ENCODE assay signal across 19 cellular contexts in genomic region chr7:49800031-49800430, GRCh38. TPM values are rescaled to one million over a fixed set of nuclear protein-coding genes. Genes with fewer than 3 reads are reported as not detected.
DNase-seq lines count a peak whose midpoint lies in the region; TF ChIP-seq lines count a peak whose summit lies in the region.
"Had no signal": no experiment of that assay in that cellular context is flagged by ENCODE, and none has a peak within 500 bp of the region (broad histone marks: within the 10 kb centered on the region; RNA-seq: fewer than 3 reads in every experiment).

No MANE protein-coding gene starts in this region.

- H3K9me3 ChIP-seq in prostate gland: no peaks in the 10 kb centered on the region
- H3K9me3 ChIP-seq: BE2C had no signal

- POLR2A ChIA-PET in GM10248 (lab: Yijun Ruan, JAX): no interaction called here

- H3K4me3 ChIP-seq in prostate gland: no peak overlapping the region
- H3K4me3 ChIP-seq: GM23338 had no signal

- H3K27ac ChIP-seq in prostate gland: no peak overlapping the region
- H3K27ac ChIP-seq: HL-60 had no signal

- peak; percentile 96 for DNase-seq in G401 (ENCODE audit: low spot score)
- DNase-seq in cerebellar nuclear complex (lab: John Stamatoyannopoulos, UW): peak; percentile 76 to 90
- peak; percentile 40 for DNase-seq in prostate gland (ENCODE audit: low spot score)
- DNase-seq in NCI-H1930 (lab: John Stamatoyannopoulos, UW): no peak
- no peak for DNase-seq in GM10248 (ENCODE audit: extremely low spot score)
- DNase-seq in NCI-H1436 (lab: John Stamatoyannopoulos, UW): no peak
- DNase-seq: ACHN; BE2C; CD4-positive, CD25-positive, alpha-beta regulatory T cell; CD8-positive, alpha-beta memory T cell; COR-L47; DMS 273 treated with DMSO at 0.1 percent for 48 hours; DMS53; GF-D8; HFFc6 had no signal

- CTCF ChIA-PET in GM10248 (lab: Yijun Ruan, JAX): interaction anchor here (2.3 kb wide), 1 partner anchor 8 kb away, joined by 8 read pairs; no protein-coding TSS in a partner anchor

- in situ Hi-C loops in G401 (cut with HindIII; ENCODE audit: low sequenced_read_pairs): no loop called here

- no peak for TF ChIP-seq POLR2A in prostate gland (IDR thresholded peaks at IDR 0.05)

- H3K36me3 ChIP-seq in prostate gland: no peaks in the 10 kb centered on the region
- H3K36me3 ChIP-seq: BE2C had no signal

- H3K4me1 ChIP-seq in prostate gland (replicated peaks): no peaks in the 10 kb centered on the region
- H3K4me1 ChIP-seq: BE2C had no signal

- TF ChIP-seq CTCF in prostate gland (IDR thresholded peaks at IDR 0.05) (no peak), GM10248 (IDR thresholded peaks at IDR 0.05; ENCODE audit: control extremely low read depth, extremely low read depth, low read depth, missing control alignments) (no peak)

- H3K27me3 ChIP-seq in prostate gland (replicated peaks; ENCODE audit: insufficient read depth): no peaks in the 10 kb centered on the region
- H3K27me3 ChIP-seq: BE2C had no signal

- WGBS in prostate gland: 41% methylated on average over 5 of the region's 5 CpGs

- intact Hi-C loops in prostate gland (cut with DNase I): no loop called here

RNA-seq across cellular contexts. Expression of gene VWC2, which starts 26.6 kb away (rescaled TPM):
- total RNA-seq in G401 (2014; rRNA removed; shearing (Covaris generic)): not detected in 2 replicates
- total RNA-seq in prostate gland: under 1 TPM in 1 of 2 donors, not detected in 1; 0.11 TPM
- total RNA-seq: CD4-positive, CD25-positive, alpha-beta regulatory T cell; CD8-positive, alpha-beta memory T cell; Daoy; HFFc6; HT1080 had no signal

Comparison
In these comparisons a context has a peak if more than half of its experiments do, and no peak if none do; other contexts are left out.
1. DNase-seq: peak in G401 (single experiment), cerebellar nuclear complex (2 of 2) and prostate gland (single experiment); none in NCI-H1930 (0 of 2), GM10248 (single experiment) and NCI-H1436 (single experiment).